ENCODE assay signal across 10 cellular contexts in the genomic region with DNA sequence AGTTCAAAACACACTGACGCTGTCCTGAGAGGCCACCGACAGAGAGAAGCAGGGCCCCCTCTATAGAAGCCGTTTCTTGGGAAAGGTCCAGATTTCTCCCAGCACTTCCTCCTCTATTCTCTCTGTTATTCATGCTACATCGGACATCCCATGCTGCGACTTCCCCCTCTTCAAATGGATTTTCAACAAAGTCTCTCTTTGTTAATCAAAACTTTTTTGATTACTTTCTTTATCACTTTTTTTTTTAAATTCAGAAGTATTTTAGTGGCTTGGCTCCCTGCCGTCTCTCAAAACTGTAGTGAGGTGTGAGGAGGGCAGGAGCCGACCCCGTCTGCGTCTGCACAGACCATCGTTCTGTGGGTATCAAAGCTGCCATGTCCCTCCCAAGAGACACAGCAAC.
A peak's percentile ranks its signal among the peaks of the same experiment; 100 is the strongest.
DNase-seq lines count a peak whose midpoint lies in the region; ATAC-seq and TF ChIP-seq lines count a peak whose summit lies in the region.
"Had no signal": no experiment of that assay in that cellular context is flagged by ENCODE, and none has a peak within 500 bp of the region (broad histone marks: within the 10 kb centered on the region; RNA-seq: fewer than 3 reads in every experiment).

No MANE protein-coding gene starts in this region.

- no peak overlapping the region for H3K9ac ChIP-seq in mammary epithelial cell (ENCODE audit: insufficient read depth, low read length)
- no peak overlapping the region for H3K9ac ChIP-seq in muscle layer of colon (ENCODE audit: low read length)

- no peak overlapping the region for H3K4me3 ChIP-seq in mammary epithelial cell (replicated peaks in 1 of 3; ENCODE audit: insufficient read depth in 1 of 3, low read depth in 2 of 3, low read length in 3 of 3)
- H3K4me3 ChIP-seq in coronary artery = no peak overlapping the region
- peak overlapping the region in 1 of 2 donors; percentile 39 for H3K4me3 ChIP-seq in muscle layer of colon (ENCODE audit: low read depth in 1 of 2, low read length in 2 of 2)
- H3K4me3 ChIP-seq in transverse colon = no peak overlapping the region

- intact Hi-C loops in MCF 10A (cut with micrococcal nuclease) = no loop called here
- intact Hi-C loops in mammary epithelial cell (cut with micrococcal nuclease) = no loop called here
- intact Hi-C loops in transverse colon (cut with DNase I; ENCODE audit: low total_unique reads) = no loop called here
- intact Hi-C loops in left colon (cut with DNase I, micrococcal nuclease) = no loop called here

- dilution Hi-C loops in mammary epithelial cell (cut with HindIII; ENCODE audit: low sequenced_read_pairs) = no loop called here

- no peak for TF ChIP-seq POLR2A in transverse colon (IDR thresholded peaks at IDR 0.05)

- no peak overlapping the region for H3K4me3 Mint-ChIP-seq in MCF 10A (ENCODE audit: unreplicated experiment)
- no peak overlapping the region for H3K4me3 Mint-ChIP-seq in stimulated activated naive B cell treated with anti-CD40 and anti-IgM and Interleukin-4, amounts not matched to agents 10 μg/mL and 1 μg/mL and 100 μg/mL, for 72 hours

- no peaks in the 10 kb centered on the region for H3K36me3 Mint-ChIP-seq in MCF 10A (ENCODE audit: insufficient read depth, unreplicated experiment)
- H3K36me3 Mint-ChIP-seq in stimulated activated naive B cell treated with anti-CD40 and anti-IgM and Interleukin-4, amounts not matched to agents 10 μg/mL and 1 μg/mL and 100 μg/mL, for 72 hours = peaks cover 0 to 3% of the 10 kb centered on the region in 2 donors

- no peaks in the 10 kb centered on the region for H3K9me3 Mint-ChIP-seq in MCF 10A (ENCODE audit: unreplicated experiment)
- H3K9me3 Mint-ChIP-seq in stimulated activated naive B cell treated with anti-CD40 and anti-IgM and Interleukin-4, amounts not matched to agents 10 μg/mL and 1 μg/mL and 100 μg/mL, for 72 hours = no peaks in the 10 kb centered on the region
- H3K9me3 Mint-ChIP-seq: T-helper 1 cell treated with Interleukin-12 subunit alpha and Interleukin-12 subunit beta and Interleukin-4 antibody, amounts not matched to agents 30 μg/mL and 1 μg/mL, for 36 hours had no signal

- DNase-seq in MCF 10A (ENCODE audit: unreplicated experiment) (no peak), mammary epithelial cell (no peak), coronary artery (ENCODE audit: low spot score) (no peak), transverse colon (no peak), left colon (no peak), HCEC 1CT (no peak)
- DNase-seq in stimulated activated naive B cell treated with anti-CD40 and anti-IgM and Interleukin-4, amounts not matched to agents 10 μg/mL and 1 μg/mL and 100 μg/mL, for 72 hours = no peak
- DNase-seq: NCI-H2029 had no signal

- no peaks in the 10 kb centered on the region for H4K20me1 ChIP-seq in mammary epithelial cell (ENCODE audit: insufficient read depth, low read length)

- H3K9me3 ChIP-seq in mammary epithelial cell (replicated peaks; ENCODE audit: insufficient read depth, low read length) = no peaks in the 10 kb centered on the region
- H3K9me3 ChIP-seq in muscle layer of colon (ENCODE audit: low read length) = no peaks in the 10 kb centered on the region
- no peaks in the 10 kb centered on the region for H3K9me3 ChIP-seq in transverse colon

- H3K27ac ChIP-seq in mammary epithelial cell (ENCODE audit: insufficient read depth, low read depth, low read length) (no peak overlapping the region), coronary artery (peak overlapping the region; percentile 27 to 54), muscle layer of colon (ENCODE audit: low read depth, low read length) (peak overlapping the region; percentile 73), transverse colon (peak overlapping the region; percentile 79 to 89 (median 86))

- in situ Hi-C loops in mammary epithelial cell (cut with MboI; ENCODE audit: low sequenced_read_pairs in 2 of 2) (loop anchor here in 1 of 2 donors (25.0 kb wide), 1 partner anchor 1191 kb away; no protein-coding TSS in a partner anchor), transverse colon (cut with MboI; ENCODE audit: low pct_ligation_motif_present in 1 of 4, low pct_unique_long_range_greater_than_20kb in 1 of 4, low sequenced_read_pairs in 3 of 4) (loop anchor here in 1 of 4 donors (25.0 kb wide), 2 partner anchors 291 to 591 kb away; no protein-coding TSS in a partner anchor)

- no peaks in the 10 kb centered on the region for H3K27me3 ChIP-seq in mammary epithelial cell (ENCODE audit: insufficient read depth, low read length)
- H3K27me3 ChIP-seq in muscle layer of colon (ENCODE audit: control insufficient read depth in 1 of 2, insufficient read depth in 2 of 2, low read length in 2 of 2) = no peaks in the 10 kb centered on the region
- no peaks in the 10 kb centered on the region for H3K27me3 ChIP-seq in transverse colon

- POLR2A ChIA-PET in MCF 10A (lab: Yijun Ruan, JAX) = interaction anchor here (1.8 to 1.9 kb wide), 2 partner anchors 269 to 313 kb away, joined by 10 to 21 read pairs; partner anchors contain the start of gene KLF6

- H3K4me1 ChIP-seq in mammary epithelial cell (ENCODE audit: insufficient read depth, low read length) (peaks cover 41% of the 10 kb centered on the region), muscle layer of colon (ENCODE audit: insufficient read depth, low read length) (peaks cover 35% of the 10 kb centered on the region), transverse colon (peaks cover 19 to 56% (median 41%) of the 10 kb centered on the region in 4 donors)

- H3K79me2 ChIP-seq in mammary epithelial cell (ENCODE audit: insufficient read depth, low read length) = no peaks in the 10 kb centered on the region

- no peaks in the 10 kb centered on the region for H3K36me3 ChIP-seq in mammary epithelial cell (ENCODE audit: insufficient read depth, low read length)
- H3K36me3 ChIP-seq in muscle layer of colon (ENCODE audit: insufficient read depth, low read length) = no peaks in the 10 kb centered on the region
- no peaks in the 10 kb centered on the region for H3K36me3 ChIP-seq in transverse colon

- ATAC-seq in left colon = no peak
- ATAC-seq in stimulated activated naive B cell treated with anti-CD40 and anti-IgM and Interleukin-4, amounts not matched to agents 10 μg/mL and 1 μg/mL and 100 μg/mL, for 72 hours (replicated peaks) = no peak

- TF ChIP-seq EP300 in transverse colon (IDR thresholded peaks at IDR 0.05; ENCODE audit: low read depth) = no peak

- no TSS peak for BruUV-seq in MCF 10A (replicated peaks; lab: Mats Ljungman, UMichigan)
- BruUV-seq in mammary epithelial cell (replicated peaks; lab: Mats Ljungman, UMichigan) = no TSS peak

- H3K4me2 ChIP-seq in mammary epithelial cell (ENCODE audit: insufficient read depth, low read depth, low read length) = no peak overlapping the region

- H3K27me3 Mint-ChIP-seq in MCF 10A (ENCODE audit: insufficient read depth, unreplicated experiment) = no peaks in the 10 kb centered on the region
- H3K27me3 Mint-ChIP-seq in stimulated activated naive B cell treated with anti-CD40 and anti-IgM and Interleukin-4, amounts not matched to agents 10 μg/mL and 1 μg/mL and 100 μg/mL, for 72 hours = no peaks in the 10 kb centered on the region

- peaks cover 42% of the 10 kb centered on the region for H3K4me1 Mint-ChIP-seq in MCF 10A (ENCODE audit: insufficient read depth, unreplicated experiment)
- peaks cover 30 to 53% of the 10 kb centered on the region in 2 donors for H3K4me1 Mint-ChIP-seq in stimulated activated naive B cell treated with anti-CD40 and anti-IgM and Interleukin-4, amounts not matched to agents 10 μg/mL and 1 μg/mL and 100 μg/mL, for 72 hours

- H3K27ac Mint-ChIP-seq in MCF 10A (ENCODE audit: low read depth, unreplicated experiment) = peak overlapping the region; percentile 74
- H3K27ac Mint-ChIP-seq in stimulated activated naive B cell treated with anti-CD40 and anti-IgM and Interleukin-4, amounts not matched to agents 10 μg/mL and 1 μg/mL and 100 μg/mL, for 72 hours = no peak overlapping the region

- H2AFZ ChIP-seq in mammary epithelial cell (ENCODE audit: low read depth, low read length) = no peak overlapping the region

- 86% methylated on average over 10 of the region's 10 CpGs for WGBS in mammary epithelial cell (ENCODE audit: low coverage, missing lambda C conversion rate)
- 80 to 85% methylated on average over 10 of the region's 10 CpGs for WGBS in transverse colon (ENCODE audit: low coverage in 1 of 2), 2 donors

- CTCF ChIA-PET in MCF 10A (lab: Yijun Ruan, JAX) (interaction anchor here (0.7 kb wide), 1 partner anchor 254 kb away, joined by 3 read pairs; no protein-coding TSS in a partner anchor), mammary epithelial cell (lab: Charles Lee; ENCODE audit: low non-redundant PET) (no interaction called here)

- TF ChIP-seq CTCF in MCF 10A (IDR thresholded peaks at IDR 0.05; ENCODE audit: unreplicated experiment) = no peak
- no peak for TF ChIP-seq CTCF in mammary epithelial cell (conservative IDR thresholded peaks at IDR 0.05 in 1 of 2, IDR thresholded peaks at IDR 0.05 in 1 of 2; ENCODE audit: extremely low read depth in 1 of 2, insufficient read depth in 1 of 2, low read depth in 1 of 2, low read length in 2 of 2)
- TF ChIP-seq CTCF in coronary artery (IDR thresholded peaks at IDR 0.05) = no peak
- no peak for TF ChIP-seq CTCF in transverse colon (IDR thresholded peaks at IDR 0.05)
